In the genomic region with DNA sequence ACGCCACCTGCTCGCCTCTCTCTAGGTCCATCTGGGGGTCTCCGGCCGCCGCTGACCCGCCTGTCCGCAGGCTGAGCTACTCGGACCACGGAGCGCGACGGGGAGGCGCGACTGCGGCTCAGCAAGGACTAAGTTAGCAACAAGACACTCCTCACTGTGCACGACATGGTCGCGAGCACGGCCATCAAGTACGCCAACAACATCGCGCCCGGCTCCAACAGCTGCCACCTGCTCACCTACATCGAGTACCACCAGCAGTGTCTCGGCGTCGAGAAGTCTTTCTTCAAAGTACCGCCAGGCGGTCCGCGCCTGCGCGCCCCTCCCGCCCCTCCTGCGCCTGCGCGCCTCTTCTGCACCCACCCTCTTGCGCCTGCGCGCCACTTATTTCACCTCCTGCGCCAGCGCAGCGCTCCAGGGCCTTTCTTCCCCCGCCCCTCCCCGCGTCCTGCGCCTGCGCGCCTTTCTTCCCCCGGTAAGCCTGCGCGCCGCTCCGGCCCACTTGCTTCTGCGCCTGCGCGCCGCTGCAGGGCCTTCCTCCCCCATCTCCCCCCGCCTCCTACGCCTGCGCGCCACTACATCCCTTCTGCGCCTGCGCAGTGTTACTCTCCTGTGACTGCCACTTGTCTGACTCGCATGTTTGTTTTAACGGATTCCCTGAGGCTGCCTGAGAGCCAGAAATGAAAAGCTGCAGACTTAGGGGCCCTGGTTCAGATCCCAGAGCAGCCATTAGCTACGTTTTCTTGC, we compare ENCODE assay signal across 8 cellular contexts.
DNase-seq lines count a peak whose midpoint lies in the region; ATAC-seq and TF ChIP-seq lines count a peak whose summit lies in the region.

No MANE protein-coding gene starts in this region.

- no peaks in the 10 kb centered on the region for H3F3A ChIP-seq in GM23338 (replicated peaks; ENCODE audit: low read depth)

- ATAC-seq in GM23338 (peak; percentile 93), natural killer cell (peak; percentile 93 to 95 (median 94))

- H3K4me3 ChIP-seq in GM23338 (peak overlapping the region; percentile 70), LNCaP clone FGC (ENCODE audit: low read depth, low read length) (peak overlapping the region; percentile 97), fibroblast of pulmonary artery (replicated peaks; ENCODE audit: low read depth, low read length) (peak overlapping the region; percentile 84)

- H3K4me1 Mint-ChIP-seq in GM23338 (peaks cover 5% of the 10 kb centered on the region), natural killer cell (peaks cover 10 to 20% of the 10 kb centered on the region in 2 donors)

- H3K4me3 Mint-ChIP-seq in GM23338: peak overlapping the region; percentile 87
- H3K4me3 Mint-ChIP-seq in natural killer cell: peak overlapping the region; percentile 98

- H2AFZ ChIP-seq in GM23338: peak overlapping the region; percentile 91

- intact Hi-C loops in natural killer cell (cut with micrococcal nuclease): loop anchor here (2.0 kb wide), 1 partner anchor 89 kb away; the partner anchor contains the start of gene RFX2

- peaks cover 31% of the 10 kb centered on the region for H3K36me3 Mint-ChIP-seq in GM23338 (ENCODE audit: low read depth)
- H3K36me3 Mint-ChIP-seq in natural killer cell: no peaks in the 10 kb centered on the region

- no peaks in the 10 kb centered on the region for H3K27me3 ChIP-seq in GM23338 (ENCODE audit: insufficient read depth)

- no peak overlapping the region for H3K27ac Mint-ChIP-seq in GM23338
- H3K27ac Mint-ChIP-seq in natural killer cell: peak overlapping the region; percentile 93 to 98

- no peaks in the 10 kb centered on the region for H4K20me1 ChIP-seq in GM23338 (replicated peaks; ENCODE audit: insufficient read depth)

- H3K36me3 ChIP-seq in GM23338 (ENCODE audit: insufficient read depth): no peaks in the 10 kb centered on the region

- no peaks in the 10 kb centered on the region for H3K4me1 ChIP-seq in GM23338 (ENCODE audit: insufficient read depth)

- H3K9me3 Mint-ChIP-seq in GM23338 (peaks cover 45% of the 10 kb centered on the region), natural killer cell (no peaks in the 10 kb centered on the region)

- peak overlapping the region; percentile 86 for H3K4me2 ChIP-seq in GM23338

- no peak overlapping the region for H3K27ac ChIP-seq in GM23338 (ENCODE audit: low read depth)

- H3K79me2 ChIP-seq in GM23338 (replicated peaks; ENCODE audit: insufficient read depth): no peaks in the 10 kb centered on the region

- no peaks in the 10 kb centered on the region for H3K9me2 ChIP-seq in GM23338 (ENCODE audit: insufficient read depth)

- DNase-seq in EL: peak; percentile 99
- peak; percentile 98 for DNase-seq in GM23338 (ENCODE audit: low spot score)
- peak; percentile 96 for DNase-seq in LNCaP clone FGC (ENCODE audit: low read depth)
- peak; percentile 99 for DNase-seq in RPMI8226
- peak; percentile 100 for DNase-seq in activated T-helper 9 cell treated with anti-CD3 and anti-CD28 coated beads, Interleukin-2, amount 50 U/mL, for 16 hours (ENCODE audit: low read depth)
- peak; percentile 99 for DNase-seq in fibroblast of pulmonary artery (ENCODE audit: low read depth)
- peak; percentile 99 for DNase-seq in natural killer cell
- peak; percentile 98 to 100 (median 99) for DNase-seq in stimulated activated naive CD4-positive, alpha-beta T cell (lab: John Stamatoyannopoulos, UW)

- no peak for TF ChIP-seq CTCF in GM23338 (conservative IDR thresholded peaks at IDR 0.05; ENCODE audit: low read depth in 2 of 2)
- no peak for TF ChIP-seq CTCF in LNCaP clone FGC (IDR thresholded peaks at IDR 0.05; ENCODE audit: control insufficient read depth, extremely low read depth, insufficient read depth)
- peak; percentile 21 for TF ChIP-seq CTCF in fibroblast of pulmonary artery (IDR thresholded peaks at IDR 0.05; ENCODE audit: low read length, missing control alignments)
- TF ChIP-seq CTCF in natural killer cell (IDR thresholded peaks at IDR 0.05): peak; percentile 56

- H3K27me3 Mint-ChIP-seq in GM23338 (ENCODE audit: insufficient read depth, low read depth, poor library complexity) (peaks cover 24% of the 10 kb centered on the region), natural killer cell (ENCODE audit: low read depth in 2 of 2) (peaks cover 0 to 4% of the 10 kb centered on the region in 2 donors)

TF ChIP-seq in GM23338, 12 proteins besides CTCF, POLR2A, EP300 and RAD21:
- TF ChIP-seq STAT1 (IDR thresholded peaks at IDR 0.05; ENCODE audit: unreplicated experiment): no peak
- TF ChIP-seq ETS1 (IDR thresholded peaks at IDR 0.05): no peak
- TF ChIP-seq ZNF331 (CRISPR knock-in tag; IDR thresholded peaks at IDR 0.05; ENCODE audit: low read depth): no peak
- TF ChIP-seq POLR2AphosphoS5 (IDR thresholded peaks at IDR 0.05; ENCODE audit: low read depth): peak; percentile 89
- no peak for TF ChIP-seq EZH2phosphoT487 (IDR thresholded peaks at IDR 0.05; ENCODE audit: unreplicated experiment)

Comparison
In these comparisons a context has a peak if more than half of its experiments do, and no peak if none do; other contexts are left out.
1. CTCF ChIP-seq: peak in fibroblast of pulmonary artery (single experiment) and natural killer cell (single experiment); none in GM23338 (0 of 2) and LNCaP clone FGC (single experiment).
2. Peak in every context shown above with its lines, with median percentiles within 50 percentile points of each other: DNase-seq and H3K4me3 ChIP-seq.